ENCODE assay signal across 23 cellular contexts in genomic region chr5:30100929-30101328, GRCh38.
A peak's percentile ranks its signal among the peaks of the same experiment; 100 is the strongest.
DNase-seq lines count a peak whose midpoint lies in the region; ATAC-seq, FAIRE-seq and TF ChIP-seq lines count a peak whose summit lies in the region.
"Had no signal": no experiment of that assay in that cellular context is flagged by ENCODE, and none has a peak within 500 bp of the region (broad histone marks: within the 10 kb centered on the region; RNA-seq: fewer than 3 reads in every experiment).

No MANE protein-coding gene starts in this region.

- no peak overlapping the region for H2AFZ ChIP-seq in mammary epithelial cell (ENCODE audit: low read depth, low read length)
- H2AFZ ChIP-seq in K562 (ENCODE audit: low read depth, low read length), result no peak overlapping the region

- H3K4me1 ChIP-seq in mammary epithelial cell (ENCODE audit: insufficient read depth, low read length), result no peaks in the 10 kb centered on the region
- no peaks in the 10 kb centered on the region for H3K4me1 ChIP-seq in K562 (replicated peaks in 1 of 2; ENCODE audit: control insufficient read depth in 2 of 2, insufficient read depth in 2 of 2, low read length in 2 of 2)
- no peaks in the 10 kb centered on the region for H3K4me1 ChIP-seq in spleen
- H3K4me1 ChIP-seq: left ventricle myocardium inferior had no signal

- peak; percentile 45 for DNase-seq in MCF 10A (ENCODE audit: unreplicated experiment)
- DNase-seq in mammary epithelial cell, result no peak
- peak; percentile 92 for DNase-seq in NCI-H510A treated with DMSO at 0.1 percent for 48 hours (lab: John Stamatoyannopoulos, UW)
- no peak for DNase-seq in K562 (ENCODE audit: extremely low read depth in 1 of 4, low spot score in 3 of 4)
- no peak for DNase-seq in spleen
- DNase-seq in NCI-H2171 (lab: John Stamatoyannopoulos, UW), result no peak
- DNase-seq in activated CD4-positive, alpha-beta T cell treated with anti-CD3 and anti-CD28 coated beads for 1 hour, result no peak
- DNase-seq: activated CD4-positive, CD25-positive, alpha-beta regulatory T cell; activated CD8-positive, alpha-beta T cell treated with anti-CD3 and anti-CD28 coated beads, Interleukin-2, amount 10 ng/mL, durations not matched to agents 7 days and 5 days; activated naive CD4-positive, alpha-beta T cell treated with anti-CD3 and anti-CD28 coated beads, Interleukin-2, amount 10 ng/mL, durations not matched to agents 7 days and 5 days; activated T-cell treated with anti-CD3 and anti-CD28 coated beads, Interleukin-2, amount 50 U/mL, for 4 hours; endodermal cell; left ventricle myocardium inferior; MM.1S; NCI-H187 treated with DMSO at 0.1 percent for 48 hours; stimulated activated CD8-positive, alpha-beta memory T cell treated with anti-CD3 and anti-CD28 coated beads, Interleukin-4, amount 100 ng/mL, for 48 hours; T-helper 9 cell had no signal

- H3K79me2 ChIP-seq in mammary epithelial cell (ENCODE audit: insufficient read depth, low read length), result no peaks in the 10 kb centered on the region
- H3K79me2 ChIP-seq in K562 (ENCODE audit: control insufficient read depth, insufficient read depth, low read length), result no peaks in the 10 kb centered on the region

- POLR2A ChIA-PET in MCF 10A (lab: Yijun Ruan, JAX), result no interaction called here
- POLR2A ChIA-PET in K562 (lab: Yijun Ruan, JAX), result no interaction called here

- TF ChIP-seq POLR2A in K562 (conservative IDR thresholded peaks at IDR 0.05), result no peak
- no peak for TF ChIP-seq POLR2A in spleen (IDR thresholded peaks at IDR 0.05)

- H3K9ac ChIP-seq in mammary epithelial cell (ENCODE audit: insufficient read depth, low read length) (no peak overlapping the region), K562 (ENCODE audit: insufficient read depth in 1 of 2, low read depth in 2 of 2, low read length in 2 of 2) (no peak overlapping the region)

- H4K20me1 ChIP-seq in mammary epithelial cell (ENCODE audit: insufficient read depth, low read length), result no peaks in the 10 kb centered on the region
- no peaks in the 10 kb centered on the region for H4K20me1 ChIP-seq in K562 (replicated peaks; ENCODE audit: control insufficient read depth, insufficient read depth, low read length)

- H3K36me3 ChIP-seq in mammary epithelial cell (ENCODE audit: insufficient read depth, low read length), result no peaks in the 10 kb centered on the region
- no peaks in the 10 kb centered on the region for H3K36me3 ChIP-seq in K562 (ENCODE audit: control insufficient read depth, insufficient read depth, low read length)
- no peaks in the 10 kb centered on the region for H3K36me3 ChIP-seq in spleen
- H3K36me3 ChIP-seq: left ventricle myocardium inferior, neutrophil had no signal

- no peaks in the 10 kb centered on the region for H3K9me3 Mint-ChIP-seq in MCF 10A (ENCODE audit: unreplicated experiment)
- H3K9me3 Mint-ChIP-seq: endodermal cell had no signal

- no peak overlapping the region for H3K4me3 ChIP-seq in mammary epithelial cell (replicated peaks in 1 of 3; ENCODE audit: insufficient read depth in 1 of 3, low read depth in 2 of 3, low read length in 3 of 3)
- H3K4me3 ChIP-seq in K562, result no peak overlapping the region
- H3K4me3 ChIP-seq in spleen, result no peak overlapping the region
- H3K4me3 ChIP-seq: left ventricle myocardium inferior had no signal

- dilution Hi-C loops in mammary epithelial cell (cut with HindIII; ENCODE audit: low sequenced_read_pairs), result no loop called here

- no peaks in the 10 kb centered on the region for H3K36me3 Mint-ChIP-seq in MCF 10A (ENCODE audit: insufficient read depth, unreplicated experiment)
- H3K36me3 Mint-ChIP-seq: activated naive CD4-positive, alpha-beta T cell treated with anti-CD3 and anti-CD28 coated beads, Interleukin-2, amount 10 ng/mL, durations not matched to agents 7 days and 5 days had no signal

- no TSS peak for BruUV-seq in MCF 10A (replicated peaks; lab: Mats Ljungman, UMichigan)
- BruUV-seq in mammary epithelial cell (replicated peaks; lab: Mats Ljungman, UMichigan), result no TSS peak
- BruUV-seq in K562 (replicated peaks; lab: Mats Ljungman, UMichigan), result no TSS peak

- H3K27me3 ChIP-seq in mammary epithelial cell (ENCODE audit: insufficient read depth, low read length) (no peaks in the 10 kb centered on the region), K562 (ENCODE audit: control insufficient read depth in 2 of 2, insufficient read depth in 2 of 2, low read length in 2 of 2) (no peaks in the 10 kb centered on the region), spleen (replicated peaks in 1 of 7) (no peaks in the 10 kb centered on the region)
- H3K27me3 ChIP-seq: neutrophil had no signal

- in situ Hi-C loops in mammary epithelial cell (cut with MboI; ENCODE audit: low sequenced_read_pairs in 2 of 2), result no loop called here
- in situ Hi-C loops in K562 (cut with MboI), result no loop called here

- peak overlapping the region; percentile 98 for H3K27ac Mint-ChIP-seq in MCF 10A (ENCODE audit: low read depth, unreplicated experiment)
- H3K27ac Mint-ChIP-seq: activated CD8-positive, alpha-beta T cell treated with anti-CD3 and anti-CD28 coated beads, Interleukin-2, amount 10 ng/mL, durations not matched to agents 7 days and 5 days; activated naive CD4-positive, alpha-beta T cell treated with anti-CD3 and anti-CD28 coated beads, Interleukin-2, amount 10 ng/mL, durations not matched to agents 7 days and 5 days had no signal

- CTCF ChIA-PET in MCF 10A (lab: Yijun Ruan, JAX), result interaction anchor here (0.6 to 1.6 kb wide), 3 partner anchors 8 to 1132 kb away, joined by 3 read pairs; no protein-coding TSS in a partner anchor
- CTCF ChIA-PET in mammary epithelial cell (lab: Charles Lee; ENCODE audit: low non-redundant PET), result no interaction called here
- CTCF ChIA-PET in K562 (lab: Yijun Ruan, JAX; ENCODE audit: low intra/inter-chr PET ratio), result no interaction called here

- H3K27me3 Mint-ChIP-seq in MCF 10A (ENCODE audit: insufficient read depth, unreplicated experiment), result no peaks in the 10 kb centered on the region
- H3K27me3 Mint-ChIP-seq: activated naive CD4-positive, alpha-beta T cell treated with anti-CD3 and anti-CD28 coated beads, Interleukin-2, amount 10 ng/mL, durations not matched to agents 7 days and 5 days had no signal

- peak overlapping the region; percentile 5 for H3K4me3 Mint-ChIP-seq in MCF 10A (ENCODE audit: unreplicated experiment)
- H3K4me3 Mint-ChIP-seq: activated CD8-positive, alpha-beta T cell treated with anti-CD3 and anti-CD28 coated beads, Interleukin-2, amount 10 ng/mL, durations not matched to agents 7 days and 5 days; activated naive CD4-positive, alpha-beta T cell treated with anti-CD3 and anti-CD28 coated beads, Interleukin-2, amount 10 ng/mL, durations not matched to agents 7 days and 5 days; activated T-cell treated with anti-CD3 and anti-CD28 coated beads, Interleukin-2, amount 50 U/mL, for 4 hours; endodermal cell had no signal

- H3K9me3 ChIP-seq in mammary epithelial cell (replicated peaks; ENCODE audit: insufficient read depth, low read length) (peaks cover 7% of the 10 kb centered on the region), K562 (replicated peaks; ENCODE audit: control insufficient read depth, insufficient read depth, low read depth, low read length) (no peaks in the 10 kb centered on the region), spleen (peaks cover 0 to 5% (median 0%) of the 10 kb centered on the region in 8 donors)
- H3K9me3 ChIP-seq: neutrophil had no signal

- H3K4me1 Mint-ChIP-seq in MCF 10A (ENCODE audit: insufficient read depth, unreplicated experiment), result peaks cover 32% of the 10 kb centered on the region
- H3K4me1 Mint-ChIP-seq: activated naive CD4-positive, alpha-beta T cell treated with anti-CD3 and anti-CD28 coated beads, Interleukin-2, amount 10 ng/mL, durations not matched to agents 7 days and 5 days had no signal

- no peak overlapping the region for H3K27ac ChIP-seq in mammary epithelial cell (ENCODE audit: insufficient read depth, low read depth, low read length)
- no peak overlapping the region for H3K27ac ChIP-seq in K562 (ENCODE audit: extremely low read depth, low read depth, low read length)
- no peak overlapping the region for H3K27ac ChIP-seq in spleen
- H3K27ac ChIP-seq: C4-2B, left ventricle myocardium inferior, neutrophil had no signal

- FAIRE-seq in K562 (lab: Jason Lieb, UNC), result no peak
- FAIRE-seq: colon, GM12891 had no signal

- no peak overlapping the region for H3K4me2 ChIP-seq in mammary epithelial cell (ENCODE audit: insufficient read depth, low read depth, low read length)
- H3K4me2 ChIP-seq in K562 (ENCODE audit: insufficient read depth, low read length), result no peak overlapping the region

- no peak for TF ChIP-seq EP300 in K562 (IDR thresholded peaks at IDR 0.05; ENCODE audit: low read length)

- no peaks in the 10 kb centered on the region for H3K9me1 ChIP-seq in K562 (ENCODE audit: control insufficient read depth, insufficient read depth, low read length)

- intact Hi-C loops in MCF 10A (cut with micrococcal nuclease), result no loop called here
- intact Hi-C loops in mammary epithelial cell (cut with micrococcal nuclease), result no loop called here
- intact Hi-C loops in K562 (cut with micrococcal nuclease), result no loop called here
- intact Hi-C loops in spleen (cut with DNase I; ENCODE audit: low total_unique reads), result no loop called here

- no peak for TF ChIP-seq CTCF in MCF 10A (IDR thresholded peaks at IDR 0.05; ENCODE audit: unreplicated experiment)
- TF ChIP-seq CTCF in mammary epithelial cell (conservative IDR thresholded peaks at IDR 0.05 in 1 of 2, IDR thresholded peaks at IDR 0.05 in 1 of 2; ENCODE audit: extremely low read depth in 1 of 2, insufficient read depth in 1 of 2, low read depth in 1 of 2, low read length in 2 of 2), result no peak
- no peak for TF ChIP-seq CTCF in K562 (IDR thresholded peaks at IDR 0.05 in 2 of 3, conservative IDR thresholded peaks at IDR 0.05 in 1 of 3; ENCODE audit: insufficient read depth in 2 of 3, low read depth in 1 of 3, low read length in 3 of 3)
- TF ChIP-seq CTCF in spleen (IDR thresholded peaks at IDR 0.05 in 8 of 11, conservative IDR thresholded peaks at IDR 0.05 in 3 of 11), result no peak

- no peak for TF ChIP-seq RAD21 in K562 (CRISPR knock-in tag; conservative IDR thresholded peaks at IDR 0.05 in 1 of 2, IDR thresholded peaks at IDR 0.05 in 1 of 2)

- ATAC-seq in K562, result no peak
- no peak for ATAC-seq in GM21529 (IDR thresholded peaks at IDR 0.05; ENCODE audit: unreplicated experiment)
- ATAC-seq: activated CD8-positive, alpha-beta T cell treated with anti-CD3 and anti-CD28 coated beads, Interleukin-2, amount 10 ng/mL, durations not matched to agents 7 days and 5 days; activated T-cell treated with anti-CD3 and anti-CD28 coated beads, Interleukin-2, amount 50 U/mL, for 4 hours; SK-N-SH treated with all-trans-retinoic acid at 6 μM for 48 hours had no signal

- WGBS in mammary epithelial cell (ENCODE audit: low coverage, missing lambda C conversion rate), result 82% methylated on average over 2 of the region's 2 CpGs
- WGBS in K562 (ENCODE audit: insufficient coverage, low coverage, missing lambda C conversion rate), result 13% methylated on average over 2 of the region's 2 CpGs
- 73 to 81% (median 77%) methylated on average over 2 of the region's 2 CpGs for WGBS in spleen, 5 donors

Comparison
In these comparisons a context has a peak if more than half of its experiments do, and no peak if none do; other contexts are left out.
1. DNase-seq: peak in MCF 10A (single experiment) and NCI-H510A treated with DMSO at 0.1 percent for 48 hours (single experiment); none in mammary epithelial cell (single experiment), K562 (0 of 4), spleen (single experiment), NCI-H2171 (single experiment) and activated CD4-positive, alpha-beta T cell treated with anti-CD3 and anti-CD28 coated beads for 1 hour (single experiment).